In genomic region chr19:3606690-3607289, GRCh38 we compare ENCODE assay signal across 9 cellular contexts. TPM values are rescaled to one million over a fixed set of nuclear protein-coding genes. Genes with fewer than 3 reads are reported as not detected.
DNase-seq lines count a peak whose midpoint lies in the region; ATAC-seq, FAIRE-seq and TF ChIP-seq lines count a peak whose summit lies in the region.
"Had no signal": no experiment of that assay in that cellular context is flagged by ENCODE, and none has a peak within 500 bp of the region (broad histone marks: within the 10 kb centered on the region; RNA-seq: fewer than 3 reads in every experiment).

TSS of gene TBXA2R (minus strand) at chr19:3606875. CDS start at chr19:3600634, 6,241 bp downstream.

- no peaks in the 10 kb centered on the region for H3K27me3 ChIP-seq in thoracic aorta (replicated peaks; ENCODE audit: insufficient read depth)

- H3K27me3 Mint-ChIP-seq in activated T-cell treated with anti-CD3 and anti-CD28 coated beads, Interleukin-2, amount 50 U/mL, for 4 hours (ENCODE audit: low read depth) = no peaks in the 10 kb centered on the region
- peaks cover 13% of the 10 kb centered on the region for H3K27me3 Mint-ChIP-seq in nephron (ENCODE audit: low read depth)

- ATAC-seq in activated T-cell treated with anti-CD3 and anti-CD28 coated beads, Interleukin-2, amount 50 U/mL, for 4 hours = peak; percentile 57 to 66
- no peak for ATAC-seq in thoracic aorta (ENCODE audit: insufficient number of reproducible peaks, low FRiP score, low read depth)

- DNase-seq in D721Med (ENCODE audit: insufficient read length, low spot score) = peak; percentile 95
- DNase-seq in LHCN-M2 (ENCODE audit: low read depth) = peak; percentile 31
- DNase-seq in activated T-cell treated with anti-CD3 and anti-CD28 coated beads, Interleukin-2, amount 50 U/mL, for 4 hours = peak; percentile 61
- DNase-seq in fibroblast of the aortic adventitia (ENCODE audit: low read depth) = peak; percentile 60
- DNase-seq in thoracic aorta (ENCODE audit: low spot score) = peak; percentile 52
- no peak for DNase-seq in NCI-H2107 treated with DMSO at 0.1 percent for 48 hours (lab: John Stamatoyannopoulos, UW; ENCODE audit: unreplicated experiment)
- no peak for DNase-seq in HT-29 (ENCODE audit: low spot score)

- peaks cover 11% of the 10 kb centered on the region for H3K4me1 Mint-ChIP-seq in activated T-cell treated with anti-CD3 and anti-CD28 coated beads, Interleukin-2, amount 50 U/mL, for 4 hours (ENCODE audit: low read depth)
- H3K4me1 Mint-ChIP-seq in nephron = peaks cover 8% of the 10 kb centered on the region

- no peaks in the 10 kb centered on the region for H3K9me3 ChIP-seq in thoracic aorta

- peak within 1 kb of the TSS; percentile 22 to 46 (median 28) for H3K27ac Mint-ChIP-seq in nephron

- no peak for FAIRE-seq in D721Med (lab: Jason Lieb, UNC)

- TF ChIP-seq CTCF in D721Med (IDR thresholded peaks at IDR 0.05; ENCODE audit: insufficient read depth, missing control alignments) (no peak), fibroblast of the aortic adventitia (IDR thresholded peaks at IDR 0.05; ENCODE audit: insufficient read depth, low read length) (no peak), nephron (IDR thresholded peaks at IDR 0.05; ENCODE audit: unreplicated experiment in 3 of 3) (no peak), thoracic aorta (IDR thresholded peaks at IDR 0.05) (no peak)

- peaks cover 38 to 73% of the 10 kb centered on the region in 2 donors for H3K4me1 ChIP-seq in thoracic aorta (ENCODE audit: control insufficient read depth in 1 of 2, low read depth in 2 of 2)

- peaks cover 5% of the 10 kb centered on the region for H3K36me3 ChIP-seq in thoracic aorta

- peak within 1 kb of the TSS; percentile 19 for H3K4me3 Mint-ChIP-seq in activated T-cell treated with anti-CD3 and anti-CD28 coated beads, Interleukin-2, amount 50 U/mL, for 4 hours
- peak within 1 kb of the TSS; percentile 53 to 74 (median 64) for H3K4me3 Mint-ChIP-seq in nephron

- H3K27ac ChIP-seq in thoracic aorta = peak within 1 kb of the TSS; percentile 98 to 99
- H3K27ac ChIP-seq: SK-N-MC had no signal

- H3K9me3 Mint-ChIP-seq in activated T-cell treated with anti-CD3 and anti-CD28 coated beads, Interleukin-2, amount 50 U/mL, for 4 hours = no peaks in the 10 kb centered on the region
- no peaks in the 10 kb centered on the region for H3K9me3 Mint-ChIP-seq in nephron

- H3K36me3 Mint-ChIP-seq in activated T-cell treated with anti-CD3 and anti-CD28 coated beads, Interleukin-2, amount 50 U/mL, for 4 hours (ENCODE audit: insufficient read depth) = peaks cover 1% of the 10 kb centered on the region
- H3K36me3 Mint-ChIP-seq in nephron (ENCODE audit: low read depth) = peaks cover 6% of the 10 kb centered on the region

- H3K4me3 ChIP-seq in fibroblast of the aortic adventitia (ENCODE audit: low read depth, low read length) = peak within 1 kb of the TSS; percentile 76
- H3K4me3 ChIP-seq in thoracic aorta = peak within 1 kb of the TSS; percentile 87
- H3K4me3 ChIP-seq: SK-N-MC had no signal

RNA-seq across cellular contexts. Expression of gene TBXA2R, which starts in this region (rescaled TPM):
- total RNA-seq in LHCN-M2 (2014; rRNA removed) (0.57 and 0.64 TPM in 2 replicates), fibroblast of the aortic adventitia (ENCODE audit: low replicate concordance) (0.49 and 5.0 TPM in 2 replicates), thoracic aorta (10 to 100 TPM; 29.4 to 39.1 TPM)
- polyA plus RNA-seq in LHCN-M2 (2012) = 1.7 TPM
- under 1 TPM; 0.49 to 0.76 (median 0.66) TPM for total RNA-seq in activated T-cell treated with anti-CD3 and anti-CD28 coated beads, Interleukin-2, amount 50 U/mL, for 4 hours
- not detected in 2 replicates for total RNA-seq in HT-29 (2014; rRNA removed; shearing (Covaris generic))

Comparison
In these comparisons a context has a peak if more than half of its experiments do, and no peak if none do; other contexts are left out.
1. Peak in DNase-seq and ATAC-seq in activated T-cell treated with anti-CD3 and anti-CD28 coated beads, Interleukin-2, amount 50 U/mL, for 4 hours; RNA of the gene not detected or under 1 TPM.
2. DNase-seq: peak in D721Med (single experiment), LHCN-M2 (single experiment), fibroblast of the aortic adventitia (single experiment) and thoracic aorta (single experiment); none in NCI-H2107 treated with DMSO at 0.1 percent for 48 hours (single experiment) and HT-29 (single experiment).